In genomic region chr19:38579304-38579703, GRCh38 we compare ENCODE assay signal across 9 cellular contexts. TPM values are rescaled to one million over a fixed set of nuclear protein-coding genes. Genes with fewer than 3 reads are reported as not detected.
DNase-seq lines count a peak whose midpoint lies in the region; ATAC-seq, FAIRE-seq and TF ChIP-seq lines count a peak whose summit lies in the region.
"Not testable (repeated sequence)": the region's sequence is repeated elsewhere in the genome, so short reads cannot be mapped to it uniquely, and the experiment has no call there.
"Had no signal": no experiment of that assay in that cellular context is flagged by ENCODE, and none has a peak within 500 bp of the region (broad histone marks: within the 10 kb centered on the region; RNA-seq: fewer than 3 reads in every experiment).

No MANE protein-coding gene starts in this region.

- not testable (repeated sequence) for H3K9ac ChIP-seq in HepG2 (ENCODE audit: insufficient read depth, low read depth, low read length)

- not testable (repeated sequence) for BruUV-seq in HepG2 (replicated peaks; lab: Mats Ljungman, UMichigan)

- H3K4me1 ChIP-seq in CD4-positive, CD25-positive, alpha-beta regulatory T cell (ENCODE audit: control insufficient read depth, insufficient read depth, low read length, poor library complexity, severe bottlenecking): peaks cover 11% of the 10 kb centered on the region
- not testable (repeated sequence) for H3K4me1 ChIP-seq in HEK293 (ENCODE audit: control insufficient read depth, insufficient read depth, low read length); HepG2 (ENCODE audit: insufficient read depth, low read length); gastrocnemius medialis

- H3K27ac ChIP-seq in CD4-positive, CD25-positive, alpha-beta regulatory T cell (ENCODE audit: insufficient read depth, low read length, poor library complexity, severe bottlenecking); HEK293 (ENCODE audit: extremely low read depth, low read depth, low read length); HepG2 (ENCODE audit: extremely low read length, insufficient read depth, low read length): not testable (repeated sequence)
- H3K27ac ChIP-seq in RWPE1 (peak overlapping the region; percentile 76), gastrocnemius medialis (peak overlapping the region; percentile 37 to 80 (median 52))

- not testable (repeated sequence) for FAIRE-seq in HepG2 (lab: Jason Lieb, UNC)

- H3K27ac Mint-ChIP-seq in CD4-positive, CD25-positive, alpha-beta regulatory T cell: not testable (repeated sequence)
- peak overlapping the region; percentile 23 for H3K27ac Mint-ChIP-seq in activated T-cell treated with anti-CD3 and anti-CD28 coated beads, Interleukin-2, amount 50 U/mL, for 24 hours
- H3K27ac Mint-ChIP-seq in central memory CD8-positive, alpha-beta T cell (ENCODE audit: low read depth): peak overlapping the region; percentile 69

- peaks cover 0 to 21% (median 6%) of the 10 kb centered on the region in 4 donors for H3K4me1 Mint-ChIP-seq in CD4-positive, CD25-positive, alpha-beta regulatory T cell
- peaks cover 14% of the 10 kb centered on the region for H3K4me1 Mint-ChIP-seq in activated T-cell treated with anti-CD3 and anti-CD28 coated beads, Interleukin-2, amount 50 U/mL, for 24 hours (ENCODE audit: low read depth)
- H3K4me1 Mint-ChIP-seq in central memory CD8-positive, alpha-beta T cell: peaks cover 16% of the 10 kb centered on the region

- H3K27me3 Mint-ChIP-seq in CD4-positive, CD25-positive, alpha-beta regulatory T cell; activated T-cell treated with anti-CD3 and anti-CD28 coated beads, Interleukin-2, amount 50 U/mL, for 24 hours; central memory CD8-positive, alpha-beta T cell: not testable (repeated sequence)

- in situ Hi-C loops in HepG2 (cut with HindIII; ENCODE audit: extremely low pct_ligation_motif_present, low pct_unique_long_range_greater_than_20kb); gastrocnemius medialis (cut with MboI; ENCODE audit: low sequenced_read_pairs in 4 of 4): not testable (repeated sequence)

- not testable (repeated sequence) for H3K4me3 Mint-ChIP-seq in CD4-positive, CD25-positive, alpha-beta regulatory T cell; activated T-cell treated with anti-CD3 and anti-CD28 coated beads, Interleukin-2, amount 50 U/mL, for 24 hours; central memory CD8-positive, alpha-beta T cell

- intact Hi-C loops in HepG2 (cut with micrococcal nuclease; ENCODE audit: unreplicated experiment); gastrocnemius medialis (cut with DNase I; ENCODE audit: low total_unique reads): not testable (repeated sequence)

- H3K79me2 ChIP-seq in HepG2 (ENCODE audit: insufficient read depth, low read length): not testable (repeated sequence)

- not testable (repeated sequence) for H2AFZ ChIP-seq in HepG2 (ENCODE audit: low read length)

- POLR2A ChIA-PET in HEK293 (lab: Yijun Ruan, JAX) (interaction anchor here (0.7 to 1.6 kb wide), 2 partner anchors 40 to 43 kb away, joined by 5 to 11 read pairs; partner anchors contain the start of gene EIF3K), RWPE1 (lab: Yijun Ruan, JAX; ENCODE audit: low non-redundant PET) (interaction anchor here (0.6 to 1.8 kb wide), 2 partner anchors 39 to 107 kb away, joined by 4 to 6 read pairs; partner anchors contain the start of gene EIF3K)
- POLR2A ChIA-PET in HepG2 (lab: Yijun Ruan, JAX): not testable (repeated sequence)

- TF ChIP-seq EP300 in HepG2 (IDR thresholded peaks at IDR 0.05; ENCODE audit: low read depth in 2 of 2, low read length in 2 of 2); HepG2 (CRISPR knock-in tag; IDR thresholded peaks at IDR 0.05; ENCODE audit: borderline replicate concordance): not testable (repeated sequence)

- 32% methylated on average over 6 of the region's 6 CpGs for WGBS in HepG2 (ENCODE audit: low lambda C conversion rate)

- peak; percentile 37 to 59 for ATAC-seq in CD4-positive, CD25-positive, alpha-beta regulatory T cell (ENCODE audit: low read depth in 2 of 2)
- peak; percentile 92 for ATAC-seq in central memory CD8-positive, alpha-beta T cell (replicated peaks; ENCODE audit: extremely low read depth, poor library complexity, severe bottlenecking)
- not testable (repeated sequence) for ATAC-seq in HepG2
- peak; percentile 37 to 86 for ATAC-seq in gastrocnemius medialis

- not testable (repeated sequence) for H3K9me3 Mint-ChIP-seq in CD4-positive, CD25-positive, alpha-beta regulatory T cell; activated T-cell treated with anti-CD3 and anti-CD28 coated beads, Interleukin-2, amount 50 U/mL, for 24 hours; central memory CD8-positive, alpha-beta T cell

- H3K36me3 Mint-ChIP-seq in CD4-positive, CD25-positive, alpha-beta regulatory T cell; activated T-cell treated with anti-CD3 and anti-CD28 coated beads, Interleukin-2, amount 50 U/mL, for 24 hours (ENCODE audit: low read depth); central memory CD8-positive, alpha-beta T cell (ENCODE audit: insufficient read depth): not testable (repeated sequence)

- TF ChIP-seq RAD21 in HepG2 (CRISPR knock-in tag; IDR thresholded peaks at IDR 0.05): not testable (repeated sequence)

- H3K4me2 ChIP-seq in HepG2 (ENCODE audit: low read depth, low read length): not testable (repeated sequence)

- not testable (repeated sequence) for H3K27me3 ChIP-seq in CD4-positive, CD25-positive, alpha-beta regulatory T cell (ENCODE audit: control insufficient read depth, insufficient read depth, low read length); gastrocnemius medialis
- peaks cover 2 to 12% of the 10 kb centered on the region in 2 experiments; a peak in 3 of 5 replicates for H3K27me3 ChIP-seq in HepG2 (ENCODE audit: control insufficient read depth in 1 of 2, insufficient read depth in 2 of 2, low read length in 2 of 2)

- H4K20me1 ChIP-seq in HepG2 (ENCODE audit: insufficient read depth, low read length): not testable (repeated sequence)

- not testable (repeated sequence) for TF ChIP-seq POLR2A in HepG2 (IDR thresholded peaks at IDR 0.05; ENCODE audit: insufficient read depth in 1 of 2, low read depth in 2 of 2, low read length in 2 of 2); gastrocnemius medialis (IDR thresholded peaks at IDR 0.05)

- CTCF ChIA-PET in HEK293 (lab: Yijun Ruan, JAX) (interaction anchor here (0.6 to 1.6 kb wide), 5 partner anchors 10 to 308 kb away, joined by 3 to 4 read pairs (median 3); partner anchors contain the start of gene FAM98C), RWPE1 (lab: Yijun Ruan, JAX) (interaction anchor here (0.6 to 0.8 kb wide), 2 partner anchors 10 to 322 kb away, joined by 3 to 4 read pairs; no protein-coding TSS in a partner anchor)
- CTCF ChIA-PET in HepG2 (lab: Yijun Ruan, JAX; ENCODE audit: low intra/inter-chr PET ratio, low total read pairs): not testable (repeated sequence)

- not testable (repeated sequence) for H3K9me3 ChIP-seq in CD4-positive, CD25-positive, alpha-beta regulatory T cell (ENCODE audit: control insufficient read depth in 2 of 2, low read length in 2 of 2); HEK293 (ENCODE audit: control insufficient read depth, insufficient read depth, low read depth, low read length); HepG2 (ENCODE audit: low read length); gastrocnemius medialis

- TF ChIP-seq CTCF in HEK293 (tag by site-specific recombination; IDR thresholded peaks at IDR 0.05); RWPE1 (conservative IDR thresholded peaks at IDR 0.05; ENCODE audit: low read depth); HepG2 (CRISPR knock-in tag; IDR thresholded peaks at IDR 0.05); gastrocnemius medialis (IDR thresholded peaks at IDR 0.05 in 4 of 5, conservative IDR thresholded peaks at IDR 0.05 in 1 of 5): not testable (repeated sequence)

- not testable (repeated sequence) for H3K4me3 ChIP-seq in CD4-positive, CD25-positive, alpha-beta regulatory T cell (ENCODE audit: low read depth, low read length); HEK293 (ENCODE audit: low read depth, low read length); HepG2 (replicated peaks in 1 of 3; ENCODE audit: insufficient read depth in 1 of 3, low read depth in 2 of 3, low read length in 3 of 3); gastrocnemius medialis

- DNase-seq in CD4-positive, CD25-positive, alpha-beta regulatory T cell; RWPE1 (ENCODE audit: low spot score); activated T-cell treated with anti-CD3 and anti-CD28 coated beads, Interleukin-2, amount 50 U/mL, for 24 hours; central memory CD8-positive, alpha-beta T cell (ENCODE audit: low spot score in 2 of 2); HepG2 (ENCODE audit: low spot score): not testable (repeated sequence)
- DNase-seq in NCI-H2171 (lab: John Stamatoyannopoulos, UW): peak; percentile 19
- peak; percentile 66 to 92 for DNase-seq in gastrocnemius medialis

- H3K36me3 ChIP-seq in CD4-positive, CD25-positive, alpha-beta regulatory T cell (ENCODE audit: control insufficient read depth, insufficient read depth, low read length); HEK293 (ENCODE audit: control insufficient read depth in 2 of 2, insufficient read depth in 1 of 2, low read length in 2 of 2); HepG2 (replicated peaks in 1 of 2; ENCODE audit: control insufficient read depth in 1 of 2, insufficient read depth in 2 of 2, low read length in 2 of 2): not testable (repeated sequence)
- peaks cover 0 to 91% of the 10 kb centered on the region in 2 donors for H3K36me3 ChIP-seq in gastrocnemius medialis

RNA-seq across cellular contexts. Expression of gene MAP4K1, which starts 38.4 kb away (rescaled TPM):
- total RNA-seq in CD4-positive, CD25-positive, alpha-beta regulatory T cell: 310 TPM
- 100 to 1,000 TPM; 117 to 164 (median 140) TPM for polyA plus RNA-seq in CD4-positive, CD25-positive, alpha-beta regulatory T cell
- 0.89 TPM in 1 of 2 replicates, not detected in the other for total RNA-seq in HepG2 (2016; rRNA removed; fragmentation: Illumina TruSeq; extraction: Trizol)
- total RNA-seq in HepG2 (2016; cell fraction: cytosol; rRNA removed; fragmentation: Illumina TruSeq; extraction: Trizol; ENCODE audit: low read depth): not detected in 2 replicates
- 0.39 and 0.41 TPM in 2 replicates for total RNA-seq in HepG2 (2016; cell fraction: insoluble cytoplasmic fraction; rRNA removed; fragmentation: Illumina TruSeq; extraction: Trizol)
- total RNA-seq in HepG2 (2016; cell fraction: membrane; rRNA removed; fragmentation: Illumina TruSeq; extraction: Trizol): 0.19 and 0.62 TPM in 2 replicates
- total RNA-seq in HepG2 (2016; cell fraction: nucleus; rRNA removed; fragmentation: Illumina TruSeq; extraction: Trizol): 0.60 TPM in 1 of 2 replicates, not detected in the other
- polyA plus RNA-seq in HepG2 (2011; rRNA removed): 0.24 and 0.35 TPM in 2 replicates
- polyA plus RNA-seq in HepG2 (2011; cell fraction: cytosol; rRNA removed): 0.05 and 0.31 TPM in 2 replicates
- 2.1 and 2.6 TPM in 2 replicates for polyA plus RNA-seq in HepG2 (2011; cell fraction: nucleus; rRNA removed)
- polyA plus RNA-seq in HepG2 (2012): 0.44 and 0.64 TPM in 2 replicates
- polyA plus RNA-seq in HepG2 (2016; cell fraction: cytosol; fragmentation: Illumina TruSeq; extraction: Trizol; ENCODE audit: low read depth): not detected in 2 replicates
- 0.52 TPM in 1 of 2 replicates, not detected in the other for polyA plus RNA-seq in HepG2 (2016; cell fraction: insoluble cytoplasmic fraction; fragmentation: Illumina TruSeq; extraction: Trizol; ENCODE audit: low read depth)
- not detected in 2 replicates for polyA plus RNA-seq in HepG2 (2016; cell fraction: membrane; fragmentation: Illumina TruSeq; extraction: Trizol; ENCODE audit: low read depth)
- polyA plus RNA-seq in HepG2 (2016; cell fraction: nucleus; fragmentation: Illumina TruSeq; extraction: Trizol; ENCODE audit: insufficient read depth, low read depth): 1.4 and 3.1 TPM in 2 replicates
- polyA minus RNA-seq in HepG2 (2011; rRNA and poly(A)+ RNA removed; ENCODE audit: low replicate concordance): 0.91 TPM in 1 of 2 replicates, not detected in the other
- polyA minus RNA-seq in HepG2 (2011; cell fraction: cytosol; rRNA and poly(A)+ RNA removed): not detected in 2 replicates
- not detected in 2 replicates for polyA minus RNA-seq in HepG2 (2011; cell fraction: nucleus; rRNA and poly(A)+ RNA removed)
- total RNA-seq in gastrocnemius medialis: under 1 TPM in 3 of 4 donors, not detected in 1; 0.31 to 0.97 (median 0.78) TPM
- total RNA-seq: GM23248 had no signal

RNA-seq across cellular contexts. Expression of gene EIF3K, which starts 39.7 kb away (rescaled TPM):
- total RNA-seq in CD4-positive, CD25-positive, alpha-beta regulatory T cell: 319 TPM
- 100 to 1,000 TPM; 429 to 508 (median 476) TPM for polyA plus RNA-seq in CD4-positive, CD25-positive, alpha-beta regulatory T cell
- 258 and 351 TPM in 2 replicates for total RNA-seq in HepG2 (2016; rRNA removed; fragmentation: Illumina TruSeq; extraction: Trizol)
- 100 and 104 TPM in 2 replicates for total RNA-seq in HepG2 (2016; cell fraction: cytosol; rRNA removed; fragmentation: Illumina TruSeq; extraction: Trizol; ENCODE audit: low read depth)
- 260 and 364 TPM in 2 replicates for total RNA-seq in HepG2 (2016; cell fraction: insoluble cytoplasmic fraction; rRNA removed; fragmentation: Illumina TruSeq; extraction: Trizol)
- total RNA-seq in HepG2 (2016; cell fraction: membrane; rRNA removed; fragmentation: Illumina TruSeq; extraction: Trizol): 174 and 175 TPM in 2 replicates
- total RNA-seq in HepG2 (2016; cell fraction: nucleus; rRNA removed; fragmentation: Illumina TruSeq; extraction: Trizol): 92.4 TPM in 2 replicates
- 179 and 230 TPM in 2 replicates for polyA plus RNA-seq in HepG2 (2011; rRNA removed)
- 271 and 427 TPM in 2 replicates for polyA plus RNA-seq in HepG2 (2011; cell fraction: cytosol; rRNA removed)
- 210 and 224 TPM in 2 replicates for polyA plus RNA-seq in HepG2 (2011; cell fraction: nucleus; rRNA removed)
- 171 and 172 TPM in 2 replicates for polyA plus RNA-seq in HepG2 (2012)
- polyA plus RNA-seq in HepG2 (2016; cell fraction: cytosol; fragmentation: Illumina TruSeq; extraction: Trizol; ENCODE audit: low read depth): 106 and 109 TPM in 2 replicates
- polyA plus RNA-seq in HepG2 (2016; cell fraction: insoluble cytoplasmic fraction; fragmentation: Illumina TruSeq; extraction: Trizol; ENCODE audit: low read depth): 349 and 386 TPM in 2 replicates
- 161 and 168 TPM in 2 replicates for polyA plus RNA-seq in HepG2 (2016; cell fraction: membrane; fragmentation: Illumina TruSeq; extraction: Trizol; ENCODE audit: low read depth)
- 163 and 169 TPM in 2 replicates for polyA plus RNA-seq in HepG2 (2016; cell fraction: nucleus; fragmentation: Illumina TruSeq; extraction: Trizol; ENCODE audit: insufficient read depth, low read depth)
- 199 and 296 TPM in 2 replicates for polyA minus RNA-seq in HepG2 (2011; rRNA and poly(A)+ RNA removed; ENCODE audit: low replicate concordance)
- 94.6 and 127 TPM in 2 replicates for polyA minus RNA-seq in HepG2 (2011; cell fraction: cytosol; rRNA and poly(A)+ RNA removed)
- polyA minus RNA-seq in HepG2 (2011; cell fraction: nucleus; rRNA and poly(A)+ RNA removed): 43.4 and 51.5 TPM in 2 replicates
- total RNA-seq in gastrocnemius medialis: 100 to 1,000 TPM; 619 to 975 (median 681) TPM

Comparison
In these comparisons a context has a peak if more than half of its experiments do, and no peak if none do; other contexts are left out.
1. RNA of gene MAP4K1, which starts 38.4 kb away (total RNA-seq): 310 TPM in CD4-positive, CD25-positive, alpha-beta regulatory T cell (single experiment); 0.19 to 0.89 TPM in HepG2 and 0.31 to 0.97 TPM in gastrocnemius medialis; every median in the first group is over 100 times any median in the second.